In genomic region chr7:110948280-110948679, GRCh38 we compare ENCODE assay signal across 7 cellular contexts.
"Had no signal": no experiment of that assay in that cellular context is flagged by ENCODE, and none has a peak within 500 bp of the region (broad histone marks: within the 10 kb centered on the region; RNA-seq: fewer than 3 reads in every experiment).

No MANE protein-coding gene starts in this region.

- H3K4me3 ChIP-seq: GM23248, HAP-1 had no signal

- H3K9me3 Mint-ChIP-seq: HFFc6 had no signal

- H3K27ac ChIP-seq: GM23248 had no signal

- ATAC-seq: HCT116 had no signal

- H3K36me3 ChIP-seq: HAP-1 had no signal

- DNase-seq: GM23248, GOT3, H7, HFFc6, IMR-90 had no signal

- H3K9me3 ChIP-seq: HAP-1 had no signal
